8 cellular contexts compared by ENCODE assay signal in the genomic region with DNA sequence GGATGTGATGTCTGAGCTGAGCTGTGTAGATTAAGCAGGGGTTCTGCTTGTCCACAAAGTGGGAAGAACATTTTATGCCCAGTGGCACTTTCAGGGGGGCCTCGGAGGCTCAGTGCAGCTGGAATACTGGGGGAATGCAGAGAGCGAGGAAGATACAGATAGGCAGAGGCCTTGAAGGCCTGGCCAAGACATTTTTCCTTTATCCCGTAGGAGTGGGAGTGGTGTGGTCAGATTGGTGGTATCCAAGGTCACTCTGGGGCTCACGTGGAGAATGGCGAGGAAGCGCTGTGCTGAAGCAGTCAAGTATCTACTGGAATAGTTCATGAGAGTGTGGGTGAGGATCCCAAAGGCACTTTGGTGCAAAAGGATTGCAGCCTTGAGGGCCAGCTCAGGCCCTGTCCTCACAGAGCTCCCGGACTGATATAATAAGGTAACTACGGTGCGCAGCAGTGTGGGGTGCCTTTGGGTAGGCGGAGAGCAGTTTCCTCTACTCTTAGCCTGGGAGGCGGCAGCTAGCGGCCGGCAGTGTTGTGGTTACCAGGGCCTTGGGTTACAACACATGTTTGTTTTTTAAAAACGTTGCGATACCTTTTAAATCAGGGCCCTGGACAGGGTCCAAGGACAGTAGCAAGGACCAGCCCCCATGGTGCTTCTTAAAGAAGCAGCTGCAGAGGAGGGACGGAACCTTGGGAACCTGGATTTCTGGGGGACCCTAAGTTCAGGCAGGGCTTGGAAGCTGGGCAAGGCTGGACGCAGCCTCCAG.
DNase-seq lines count a peak whose midpoint lies in the region; ATAC-seq and TF ChIP-seq lines count a peak whose summit lies in the region.

No MANE protein-coding gene starts in this region.

- peak overlapping the region in 1 of 2 donors; percentile 56 for H3K4me3 ChIP-seq in muscle layer of colon (ENCODE audit: low read depth in 1 of 2, low read length in 2 of 2)
- H3K4me3 ChIP-seq in effector memory CD4-positive, alpha-beta T cell (ENCODE audit: insufficient read depth, low read depth, low read length, poor library complexity, severe bottlenecking) = no peak overlapping the region

- no peaks in the 10 kb centered on the region for H3K9me3 ChIP-seq in muscle layer of colon (ENCODE audit: low read length)
- no peaks in the 10 kb centered on the region for H3K9me3 ChIP-seq in effector memory CD4-positive, alpha-beta T cell (ENCODE audit: control insufficient read depth, low read length)

- peaks cover 32% of the 10 kb centered on the region for H3K4me1 ChIP-seq in muscle layer of colon (ENCODE audit: insufficient read depth, low read length)
- peaks cover 12% of the 10 kb centered on the region for H3K4me1 ChIP-seq in effector memory CD4-positive, alpha-beta T cell (ENCODE audit: control insufficient read depth, insufficient read depth, low read length, poor library complexity, severe bottlenecking)

- peak overlapping the region; percentile 15 for H3K9ac ChIP-seq in muscle layer of colon (ENCODE audit: low read length)

- ATAC-seq in GM19452 (IDR thresholded peaks at IDR 0.05; ENCODE audit: unreplicated experiment) = peak; percentile 77
- peak; percentile 67 for ATAC-seq in HG03460 (IDR thresholded peaks at IDR 0.05; ENCODE audit: unreplicated experiment)

- no peak for TF ChIP-seq POLR2A in erythroblast (IDR thresholded peaks at IDR 0.05; ENCODE audit: low read length)

- peak overlapping the region; percentile 68 for H3K27ac ChIP-seq in muscle layer of colon (ENCODE audit: low read depth, low read length)
- no peak overlapping the region for H3K27ac ChIP-seq in effector memory CD4-positive, alpha-beta T cell (ENCODE audit: insufficient read depth, low read length, poor library complexity, severe bottlenecking)

- no peaks in the 10 kb centered on the region for H3K27me3 ChIP-seq in muscle layer of colon (ENCODE audit: control insufficient read depth in 1 of 2, insufficient read depth in 2 of 2, low read length in 2 of 2)
- H3K27me3 ChIP-seq in effector memory CD4-positive, alpha-beta T cell (replicated peaks; ENCODE audit: control insufficient read depth, insufficient read depth, low read length, poor library complexity, severe bottlenecking) = no peaks in the 10 kb centered on the region

- H3K36me3 ChIP-seq in muscle layer of colon (ENCODE audit: insufficient read depth, low read length) = no peaks in the 10 kb centered on the region
- no peaks in the 10 kb centered on the region for H3K36me3 ChIP-seq in effector memory CD4-positive, alpha-beta T cell (ENCODE audit: control insufficient read depth, insufficient read depth, low read length)

- DNase-seq in EH (ENCODE audit: low read depth) = peak; percentile 55
- peak; percentile 97 for DNase-seq in amniotic epithelial cell (ENCODE audit: low read depth)
- no peak for DNase-seq in SHP77 (lab: John Stamatoyannopoulos, UW)
- DNase-seq in effector memory CD4-positive, alpha-beta T cell = no peak
- no peak for DNase-seq in erythroblast (lab: John Stamatoyannopoulos, UW)

Comparison
In these comparisons a context has a peak if more than half of its experiments do, and no peak if none do; other contexts are left out.
1. DNase-seq: peak in EH (single experiment) and amniotic epithelial cell (single experiment); none in SHP77 (0 of 2), effector memory CD4-positive, alpha-beta T cell (0 of 3) and erythroblast (0 of 2).